13 cellular contexts compared by ENCODE assay signal in the genomic region with DNA sequence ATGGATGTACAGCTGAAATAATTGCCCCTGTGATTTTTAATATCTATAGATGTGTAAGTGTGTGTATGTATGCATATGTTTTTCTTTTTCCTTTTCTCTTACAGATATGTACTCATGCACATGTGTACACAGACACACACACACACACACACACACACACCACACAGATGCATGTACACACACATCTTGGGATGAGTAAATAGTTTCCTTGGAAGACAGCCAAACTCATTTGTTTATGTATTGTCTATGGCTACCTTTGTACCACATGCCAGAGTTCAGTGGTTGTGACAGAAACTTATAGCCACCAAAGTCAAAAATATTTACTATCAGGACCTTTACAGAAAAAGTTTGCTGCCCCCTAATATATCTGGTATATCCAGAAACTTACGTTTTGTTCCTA.
A peak's percentile ranks its signal among the peaks of the same experiment; 100 is the strongest.
DNase-seq lines count a peak whose midpoint lies in the region; ATAC-seq and TF ChIP-seq lines count a peak whose summit lies in the region.
"Had no signal": no experiment of that assay in that cellular context is flagged by ENCODE, and none has a peak within 500 bp of the region (broad histone marks: within the 10 kb centered on the region; RNA-seq: fewer than 3 reads in every experiment).

No MANE protein-coding gene starts in this region.

- no peak overlapping the region for H3K27ac Mint-ChIP-seq in HFFc6
- no peak overlapping the region for H3K27ac Mint-ChIP-seq in CD4-positive, alpha-beta memory T cell
- no peak overlapping the region for H3K27ac Mint-ChIP-seq in activated naive CD4-positive, alpha-beta T cell treated with anti-CD3 and anti-CD28 coated beads for 36 hours
- H3K27ac Mint-ChIP-seq: activated naive CD8-positive, alpha-beta T cell treated with anti-CD3 and anti-CD28 coated beads for 36 hours; dendritic cell treated with granulocyte-macrophage colony-stimulating factor and Interleukin-4, amounts not matched to agents 40 ng/mL and 50 ng/mL, for 4 days; naive thymus-derived CD4-positive, alpha-beta T cell had no signal

- POLR2A ChIA-PET in CD4-positive, alpha-beta memory T cell (lab: Charles Lee; ENCODE audit: partially characterized antibody) = no interaction called here

- H3K27me3 Mint-ChIP-seq in HFFc6 (ENCODE audit: insufficient read depth) = no peaks in the 10 kb centered on the region
- H3K27me3 Mint-ChIP-seq in CD4-positive, alpha-beta memory T cell = no peaks in the 10 kb centered on the region
- H3K27me3 Mint-ChIP-seq in activated naive CD4-positive, alpha-beta T cell treated with anti-CD3 and anti-CD28 coated beads for 36 hours (ENCODE audit: low read depth) = no peaks in the 10 kb centered on the region
- H3K27me3 Mint-ChIP-seq: activated naive CD8-positive, alpha-beta T cell treated with anti-CD3 and anti-CD28 coated beads for 36 hours; dendritic cell treated with granulocyte-macrophage colony-stimulating factor and Interleukin-4, amounts not matched to agents 40 ng/mL and 50 ng/mL, for 4 days; naive thymus-derived CD4-positive, alpha-beta T cell had no signal

- no peaks in the 10 kb centered on the region for H3K4me1 ChIP-seq in CD4-positive, alpha-beta memory T cell (ENCODE audit: insufficient read depth, low read length)
- H3K4me1 ChIP-seq: BLaER1, stomach had no signal

- TF ChIP-seq CTCF in HFFc6 (IDR thresholded peaks at IDR 0.05) = no peak
- TF ChIP-seq CTCF in fibroblast of mammary gland (conservative IDR thresholded peaks at IDR 0.05; ENCODE audit: control insufficient read depth, insufficient read depth, low read depth, low read length) = no peak

- H3K9me3 Mint-ChIP-seq in HFFc6 = no peaks in the 10 kb centered on the region
- H3K9me3 Mint-ChIP-seq in CD4-positive, alpha-beta memory T cell = peaks cover 0 to 3% (median 0%) of the 10 kb centered on the region in 8 donors
- H3K9me3 Mint-ChIP-seq in activated naive CD4-positive, alpha-beta T cell treated with anti-CD3 and anti-CD28 coated beads for 36 hours = no peaks in the 10 kb centered on the region
- H3K9me3 Mint-ChIP-seq: activated naive CD8-positive, alpha-beta T cell treated with anti-CD3 and anti-CD28 coated beads for 36 hours; dendritic cell treated with granulocyte-macrophage colony-stimulating factor and Interleukin-4, amounts not matched to agents 40 ng/mL and 50 ng/mL, for 4 days had no signal

- peak; percentile 90 for DNase-seq in DMS53 (lab: John Stamatoyannopoulos, UW)
- DNase-seq in HFFc6 = peak; percentile 19
- peak; percentile 56 for DNase-seq in NCI-H526 treated with DMSO at 0.1 percent for 48 hours (lab: John Stamatoyannopoulos, UW)
- DNase-seq in fibroblast of mammary gland (ENCODE audit: low read depth) = peak; percentile 63
- no peak for DNase-seq in CD4-positive, alpha-beta memory T cell
- no peak for DNase-seq in iPS-NIHi11 (ENCODE audit: low spot score)
- no peak for DNase-seq in activated naive CD4-positive, alpha-beta T cell treated with anti-CD3 and anti-CD28 coated beads for 36 hours
- DNase-seq: activated naive CD8-positive, alpha-beta T cell treated with anti-CD3 and anti-CD28 coated beads for 36 hours; naive thymus-derived CD4-positive, alpha-beta T cell; stomach had no signal

- no peak overlapping the region for H3K4me3 Mint-ChIP-seq in HFFc6
- no peak overlapping the region for H3K4me3 Mint-ChIP-seq in CD4-positive, alpha-beta memory T cell
- H3K4me3 Mint-ChIP-seq in activated naive CD4-positive, alpha-beta T cell treated with anti-CD3 and anti-CD28 coated beads for 36 hours = no peak overlapping the region
- H3K4me3 Mint-ChIP-seq: activated naive CD8-positive, alpha-beta T cell treated with anti-CD3 and anti-CD28 coated beads for 36 hours; dendritic cell treated with granulocyte-macrophage colony-stimulating factor and Interleukin-4, amounts not matched to agents 40 ng/mL and 50 ng/mL, for 4 days; naive thymus-derived CD4-positive, alpha-beta T cell had no signal

- intact Hi-C loops in CD4-positive, alpha-beta memory T cell (cut with micrococcal nuclease) = no loop called here
- intact Hi-C loops in activated naive CD4-positive, alpha-beta T cell treated with anti-CD3 and anti-CD28 coated beads for 36 hours (cut with micrococcal nuclease) = no loop called here

- H3K9me3 ChIP-seq in CD4-positive, alpha-beta memory T cell (ENCODE audit: control insufficient read depth in 1 of 2, low read length in 2 of 2) = no peaks in the 10 kb centered on the region
- H3K9me3 ChIP-seq: BLaER1, stomach had no signal

- H3K36me3 ChIP-seq in CD4-positive, alpha-beta memory T cell (ENCODE audit: insufficient read depth, low read length) = no peaks in the 10 kb centered on the region
- H3K36me3 ChIP-seq: BLaER1, stomach had no signal

- H3K4me3 ChIP-seq in fibroblast of mammary gland (ENCODE audit: control insufficient read depth, low read depth, low read length) = no peak overlapping the region
- H3K4me3 ChIP-seq in CD4-positive, alpha-beta memory T cell (ENCODE audit: low read length in 2 of 2) = no peak overlapping the region
- H3K4me3 ChIP-seq: BLaER1, stomach had no signal

- no peak for ATAC-seq in HG03457 (IDR thresholded peaks at IDR 0.05; ENCODE audit: unreplicated experiment)
- ATAC-seq: naive thymus-derived CD4-positive, alpha-beta T cell had no signal

- no peak overlapping the region for H3K27ac ChIP-seq in CD4-positive, alpha-beta memory T cell (ENCODE audit: low read depth, low read length)
- H3K27ac ChIP-seq: BLaER1, stomach had no signal

- H3K36me3 Mint-ChIP-seq in HFFc6 (ENCODE audit: low read depth) = no peaks in the 10 kb centered on the region
- no peaks in the 10 kb centered on the region for H3K36me3 Mint-ChIP-seq in CD4-positive, alpha-beta memory T cell
- no peaks in the 10 kb centered on the region for H3K36me3 Mint-ChIP-seq in activated naive CD4-positive, alpha-beta T cell treated with anti-CD3 and anti-CD28 coated beads for 36 hours (ENCODE audit: low read depth)
- H3K36me3 Mint-ChIP-seq: activated naive CD8-positive, alpha-beta T cell treated with anti-CD3 and anti-CD28 coated beads for 36 hours; naive thymus-derived CD4-positive, alpha-beta T cell had no signal

- no peaks in the 10 kb centered on the region for H3K4me1 Mint-ChIP-seq in HFFc6 (ENCODE audit: low read depth)
- H3K4me1 Mint-ChIP-seq in CD4-positive, alpha-beta memory T cell = no peaks in the 10 kb centered on the region
- H3K4me1 Mint-ChIP-seq in activated naive CD4-positive, alpha-beta T cell treated with anti-CD3 and anti-CD28 coated beads for 36 hours (ENCODE audit: low read depth) = no peaks in the 10 kb centered on the region
- H3K4me1 Mint-ChIP-seq: activated naive CD8-positive, alpha-beta T cell treated with anti-CD3 and anti-CD28 coated beads for 36 hours; naive thymus-derived CD4-positive, alpha-beta T cell had no signal

- no peaks in the 10 kb centered on the region for H3K27me3 ChIP-seq in CD4-positive, alpha-beta memory T cell (ENCODE audit: insufficient read depth, low read length)
- H3K27me3 ChIP-seq: BLaER1, stomach had no signal

- CTCF ChIA-PET in CD4-positive, alpha-beta memory T cell (lab: Charles Lee; ENCODE audit: partially characterized antibody) = interaction anchor here (0.9 kb wide), 1 partner anchor 14 kb away, joined by 3 read pairs; no protein-coding TSS in a partner anchor
- CTCF ChIA-PET in activated naive CD4-positive, alpha-beta T cell treated with anti-CD3 and anti-CD28 coated beads for 36 hours (lab: Charles Lee) = no interaction called here

Comparison
In these comparisons a context has a peak if more than half of its experiments do, and no peak if none do; other contexts are left out.
1. DNase-seq: peak in DMS53 (single experiment), HFFc6 (single experiment), NCI-H526 treated with DMSO at 0.1 percent for 48 hours (single experiment) and fibroblast of mammary gland (single experiment); none in CD4-positive, alpha-beta memory T cell (0 of 5), iPS-NIHi11 (single experiment) and activated naive CD4-positive, alpha-beta T cell treated with anti-CD3 and anti-CD28 coated beads for 36 hours (single experiment).